25 cellular contexts compared by ENCODE assay signal in genomic region chr12:94745562-94745961, GRCh38.
"Had no signal": no experiment of that assay in that cellular context is flagged by ENCODE, and none has a peak within 500 bp of the region (broad histone marks: within the 10 kb centered on the region; RNA-seq: fewer than 3 reads in every experiment).

No MANE protein-coding gene starts in this region.

- H3K36me3 ChIP-seq: brain microvascular endothelial cell, MG63, SJSA1 had no signal

- H3K4me3 ChIP-seq: MG63, SJSA1 had no signal

- H3K4me1 ChIP-seq: SJSA1 had no signal

- H3K27me3 ChIP-seq: SJSA1 had no signal

- H3K4me3 Mint-ChIP-seq: activated CD4-positive, alpha-beta T cell treated with anti-CD3 and anti-CD28 coated beads, Interleukin-2, amount 10 ng/mL, durations not matched to agents 24 days and 14 days; activated naive CD4-positive, alpha-beta T cell treated with anti-CD3 and anti-CD28 coated beads for 36 hours; activated naive CD8-positive, alpha-beta T cell; activated T-cell treated with anti-CD3 and anti-CD28 coated beads, Interleukin-2, amount 50 U/mL, for 4 hours; T-helper 1 cell treated with Interleukin-12 subunit alpha and Interleukin-12 subunit beta and Interleukin-4 antibody, amounts not matched to agents 30 μg/mL and 1 μg/mL, for 36 hours; WTC11 had no signal

- H3K27ac Mint-ChIP-seq: activated CD4-positive, alpha-beta T cell treated with anti-CD3 and anti-CD28 coated beads, Interleukin-2, amount 10 ng/mL, durations not matched to agents 24 days and 14 days; activated naive CD4-positive, alpha-beta T cell treated with anti-CD3 and anti-CD28 coated beads for 36 hours; activated naive CD8-positive, alpha-beta T cell; T-helper 1 cell treated with Interleukin-12 subunit alpha and Interleukin-12 subunit beta and Interleukin-4 antibody, amounts not matched to agents 30 μg/mL and 1 μg/mL, for 36 hours; WTC11 had no signal

- H3K4me1 Mint-ChIP-seq: activated CD4-positive, alpha-beta T cell treated with anti-CD3 and anti-CD28 coated beads, Interleukin-2, amount 10 ng/mL, durations not matched to agents 24 days and 14 days had no signal

- H3K36me3 Mint-ChIP-seq: activated naive CD8-positive, alpha-beta T cell; WTC11 had no signal

- H3K9me3 ChIP-seq: MG63, SJSA1 had no signal

- ATAC-seq: activated T-cell treated with anti-CD3 and anti-CD28 coated beads, Interleukin-2, amount 50 U/mL, for 4 hours; PC-3; SK-N-SH treated with all-trans-retinoic acid at 6 μM for 48 hours; WTC11 had no signal

- H3K27ac ChIP-seq: brain microvascular endothelial cell, SJSA1 had no signal

- H3K9me3 Mint-ChIP-seq: activated CD4-positive, alpha-beta T cell treated with anti-CD3 and anti-CD28 coated beads, Interleukin-2, amount 10 ng/mL, durations not matched to agents 24 days and 14 days; activated naive CD4-positive, alpha-beta T cell treated with anti-CD3 and anti-CD28 coated beads for 36 hours; activated T-cell treated with anti-CD3 and anti-CD28 coated beads, Interleukin-2, amount 50 U/mL, for 4 hours; T-helper 1 cell treated with Interleukin-12 subunit alpha and Interleukin-12 subunit beta and Interleukin-4 antibody, amounts not matched to agents 30 μg/mL and 1 μg/mL, for 36 hours had no signal

- DNase-seq: activated CD4-positive, alpha-beta T cell treated with anti-CD3 and anti-CD28 coated beads, Interleukin-2, amount 10 ng/mL, durations not matched to agents 24 days and 14 days; activated CD4-positive, alpha-beta T cell treated with anti-CD3 and anti-CD28 coated beads, Interleukin-2, amount 50 U/mL, for 48 hours; activated CD4-positive, CD25-positive, alpha-beta regulatory T cell treated with anti-CD3 and anti-CD28 coated beads, Interleukin-2, amount 50 U/mL, for 72 hours; activated CD8-positive, alpha-beta memory T cell treated with anti-CD3 and anti-CD28 coated beads for 24 hours; activated effector memory CD4-positive, alpha-beta T cell treated with anti-CD3 and anti-CD28 coated beads, Interleukin-2, amount 50 U/mL, for 16 hours; activated naive CD4-positive, alpha-beta T cell treated with anti-CD3 and anti-CD28 coated beads for 36 hours; activated T-cell treated with anti-CD3 and anti-CD28 coated beads, Interleukin-2, amount 50 U/mL, for 4 hours; brain microvascular endothelial cell; MG63; MV-4-11; NCI-H1092 treated with DMSO at 0.1 percent for 48 hours; NCI-H1436; NCI-H1694 treated with DMSO at 0.1 percent for 48 hours; NCI-H2029 treated with DMSO at 0.1 percent for 48 hours; NCI-H345; NCI-H510A; NCI-H526 treated with DMSO at 0.1 percent for 48 hours; PC-3; SHP77; SW 1271 had no signal
